ENCODE assay signal across 8 cellular contexts in genomic region chr2:73176205-73176880, GRCh38. TPM values are rescaled to one million over a fixed set of nuclear protein-coding genes. Genes with fewer than 3 reads are reported as not detected.
DNase-seq lines count a peak whose midpoint lies in the region; ATAC-seq and TF ChIP-seq lines count a peak whose summit lies in the region.

No MANE protein-coding gene starts in this region.

- DNase-seq in Caco-2 (peak; percentile 28 to 68), MM.1S (peak; percentile 53), mesenteric fat pad (ENCODE audit: low spot score) (peak; percentile 84), aorta (peak in 1 of 2 donors; percentile 58)
- no peak for DNase-seq in central memory CD8-positive, alpha-beta T cell (ENCODE audit: low spot score in 2 of 2)

- H3K27me3 Mint-ChIP-seq in Caco-2 (ENCODE audit: insufficient read depth, unreplicated experiment) = peaks cover 6% of the 10 kb centered on the region
- peaks cover 77% of the 10 kb centered on the region for H3K27me3 Mint-ChIP-seq in central memory CD8-positive, alpha-beta T cell

- WGBS in aorta, 2 donors = 3 to 5% methylated on average over 30 to 31 of the region's 31 CpGs

- peak overlapping the region; percentile 94 for H3K4me3 Mint-ChIP-seq in Caco-2 (ENCODE audit: unreplicated experiment)
- peak overlapping the region; percentile 90 for H3K4me3 Mint-ChIP-seq in central memory CD8-positive, alpha-beta T cell

- intact Hi-C loops in Caco-2 (cut with micrococcal nuclease; ENCODE audit: unreplicated experiment) (loop anchor here (2.0 to 5.0 kb wide), 3 partner anchors 104 to 284 kb away; partner anchors contain the start of gene SFXN5), aorta (cut with DNase I) (loop anchor here (2.0 to 10.0 kb wide), 4 partner anchors 58 to 402 kb away; partner anchors contain the start of gene CCT7 (in 1 of the 2))

- peak overlapping the region; percentile 89 for H2AFZ ChIP-seq in MM.1S (ENCODE audit: low read length)

- no peaks in the 10 kb centered on the region for H3K9me2 ChIP-seq in MM.1S (replicated peaks; ENCODE audit: insufficient read depth, low read length)

- H3K9me3 Mint-ChIP-seq in Caco-2 (ENCODE audit: unreplicated experiment) = no peaks in the 10 kb centered on the region
- no peaks in the 10 kb centered on the region for H3K9me3 Mint-ChIP-seq in central memory CD8-positive, alpha-beta T cell

- H3K27me3 ChIP-seq in Caco-2 (replicated peaks; ENCODE audit: control insufficient read depth, insufficient read depth, low read length) (no peaks in the 10 kb centered on the region), MM.1S (replicated peaks; ENCODE audit: insufficient read depth, low read length) (peaks cover 17% of the 10 kb centered on the region), aorta (ENCODE audit: control insufficient read depth in 1 of 2, insufficient read depth in 2 of 2, low read length in 1 of 2) (no peaks in the 10 kb centered on the region)

- CTCF ChIA-PET in Caco-2 (lab: Charles Lee) = interaction anchor here (0.6 to 4.0 kb wide), 26 partner anchors 8 to 314 kb away, joined by 3 to 105 read pairs (median 6); partner anchors contain the start of genes CCT7, EMX1, PRADC1 and RAB11FIP5

- H3K27ac ChIP-seq in MM.1S (ENCODE audit: low read length) (no peak overlapping the region), aorta (ENCODE audit: low read depth in 1 of 2, low read length in 2 of 2) (peak overlapping the region in 1 of 2 donors; percentile 28)

- H3K36me3 ChIP-seq in Caco-2 (ENCODE audit: control insufficient read depth, insufficient read depth, low read length) (no peaks in the 10 kb centered on the region), MM.1S (replicated peaks; ENCODE audit: insufficient read depth, low read length) (no peaks in the 10 kb centered on the region), aorta (ENCODE audit: control insufficient read depth in 1 of 2, insufficient read depth in 2 of 2, low read length in 1 of 2) (no peaks in the 10 kb centered on the region)

- H3K4me3 ChIP-seq in Caco-2 (ENCODE audit: low read depth, low read length) (peak overlapping the region; percentile 76), MM.1S (ENCODE audit: low read length) (peak overlapping the region; percentile 64), aorta (ENCODE audit: low read length in 2 of 2) (peak overlapping the region; percentile 2 to 8)

- H3K79me2 ChIP-seq in MM.1S (ENCODE audit: low read length) = no peaks in the 10 kb centered on the region

- peak; percentile 26 for ATAC-seq in central memory CD8-positive, alpha-beta T cell (replicated peaks; ENCODE audit: extremely low read depth, poor library complexity, severe bottlenecking)
- ATAC-seq in aorta (ENCODE audit: low FRiP score) (peak; percentile 44), HG02798 (IDR thresholded peaks at IDR 0.05; ENCODE audit: poor library complexity, unreplicated experiment) (no peak), HG02623 (IDR thresholded peaks at IDR 0.05; ENCODE audit: unreplicated experiment) (no peak), GM18873 (IDR thresholded peaks at IDR 0.05; ENCODE audit: low FRiP score, unreplicated experiment) (no peak)

- H3K9ac ChIP-seq in MM.1S (ENCODE audit: low read length) = peak overlapping the region; percentile 45; the same call in 1 of the 2 replicates

- H3K36me3 Mint-ChIP-seq in Caco-2 (ENCODE audit: insufficient read depth, unreplicated experiment) = peaks cover 12% of the 10 kb centered on the region
- peaks cover 5% of the 10 kb centered on the region for H3K36me3 Mint-ChIP-seq in central memory CD8-positive, alpha-beta T cell (ENCODE audit: insufficient read depth)

- H4K20me1 ChIP-seq in MM.1S (ENCODE audit: insufficient read depth, low read length) = no peaks in the 10 kb centered on the region

- H3F3A ChIP-seq in MM.1S (ENCODE audit: insufficient read depth, low read length) = no peaks in the 10 kb centered on the region

- peak overlapping the region; percentile 84 for H3K4me2 ChIP-seq in MM.1S (ENCODE audit: low read depth, low read length)

- peak overlapping the region; percentile 87 for H3K27ac Mint-ChIP-seq in Caco-2 (ENCODE audit: unreplicated experiment)
- no peak overlapping the region for H3K27ac Mint-ChIP-seq in central memory CD8-positive, alpha-beta T cell (ENCODE audit: low read depth)

- POLR2A ChIA-PET in Caco-2 (lab: Charles Lee) = interaction anchor here (1.3 to 1.4 kb wide), 2 partner anchors 15 to 36 kb away, joined by 4 to 16 read pairs; no protein-coding TSS in a partner anchor

- H3K4me1 ChIP-seq in Caco-2 (peaks cover 28% of the 10 kb centered on the region), MM.1S (ENCODE audit: low read length) (peaks cover 10% of the 10 kb centered on the region; the same call in 1 of the 2 replicates), aorta (ENCODE audit: control insufficient read depth in 1 of 2, insufficient read depth in 2 of 2, low read length in 2 of 2) (no peaks in the 10 kb centered on the region)

- H3K4me1 Mint-ChIP-seq in Caco-2 (ENCODE audit: low read depth, unreplicated experiment) = peaks cover 10% of the 10 kb centered on the region
- peaks cover 15% of the 10 kb centered on the region for H3K4me1 Mint-ChIP-seq in central memory CD8-positive, alpha-beta T cell

- H3K9me3 ChIP-seq in Caco-2 (no peaks in the 10 kb centered on the region), MM.1S (replicated peaks; ENCODE audit: insufficient read depth, low read length) (no peaks in the 10 kb centered on the region), aorta (ENCODE audit: control insufficient read depth, low read length) (no peaks in the 10 kb centered on the region)

- no TSS peak for BruUV-seq in Caco-2 (replicated peaks; lab: Mats Ljungman, UMichigan)

- TF ChIP-seq CTCF in Caco-2 (IDR thresholded peaks at IDR 0.05; ENCODE audit: insufficient read depth in 1 of 2, low read depth in 1 of 2, low read length in 1 of 2, severe bottlenecking in 1 of 2, unreplicated experiment in 1 of 2) = no peak
- 0 out of 2 replicates have a peak, but pooled peaks have one; percentile 11 for TF ChIP-seq CTCF in MM.1S (IDR thresholded peaks at IDR 0.05; ENCODE audit: low read length)

RNA-seq across cellular contexts. Expression of gene NOTO, which starts 26.0 kb away (rescaled TPM):
- total RNA-seq in Caco-2 (2022) (0.12 TPM in 1 of 2 replicates, not detected in the other), mesenteric fat pad (not detected), aorta (not detected)
- polyA plus RNA-seq in aorta = not detected

RNA-seq across cellular contexts. Expression of gene SMYD5, which starts 37.7 kb away (rescaled TPM):
- total RNA-seq in Caco-2 (2022) (53.1 and 65.8 TPM in 2 replicates), mesenteric fat pad (25.1 TPM), aorta (10 to 100 TPM; 17.9 to 23.0 TPM)
- 10 to 100 TPM in 1 of 2 donors, 1 to 10 TPM in 1; 4.3 to 17.3 TPM for polyA plus RNA-seq in aorta

RNA-seq across cellular contexts. Expression of gene PRADC1, which starts 56.7 kb away (rescaled TPM):
- 24.1 and 25.4 TPM in 2 replicates for total RNA-seq in Caco-2 (2022)
- total RNA-seq in mesenteric fat pad = 31.1 TPM
- 10 to 100 TPM; 12.4 to 15.9 TPM for total RNA-seq in aorta
- polyA plus RNA-seq in aorta = 10 to 100 TPM; 25.9 to 54.8 TPM

RNA-seq across cellular contexts. Expression of gene CCT7, which starts 57.8 kb away (rescaled TPM):
- total RNA-seq in Caco-2 (2022) (450 and 505 TPM in 2 replicates), mesenteric fat pad (190 TPM), aorta (100 to 1,000 TPM; 128 to 157 TPM)
- 100 to 1,000 TPM; 132 to 154 TPM for polyA plus RNA-seq in aorta

Comparison
In these comparisons a context has a peak if more than half of its experiments do, and no peak if none do; other contexts are left out.
1. DNase-seq: peak in Caco-2 (2 of 2), MM.1S (single experiment) and mesenteric fat pad (single experiment); none in central memory CD8-positive, alpha-beta T cell (0 of 2).
2. H3K4me3 ChIP-seq: peak in every context shown above with its lines; median percentile 76 in Caco-2; 64 in MM.1S; 5 in aorta.
3. ATAC-seq: peak in central memory CD8-positive, alpha-beta T cell (single experiment) and aorta (single experiment); none in HG02798 (single experiment), HG02623 (single experiment) and GM18873 (single experiment).